In the genomic region with DNA sequence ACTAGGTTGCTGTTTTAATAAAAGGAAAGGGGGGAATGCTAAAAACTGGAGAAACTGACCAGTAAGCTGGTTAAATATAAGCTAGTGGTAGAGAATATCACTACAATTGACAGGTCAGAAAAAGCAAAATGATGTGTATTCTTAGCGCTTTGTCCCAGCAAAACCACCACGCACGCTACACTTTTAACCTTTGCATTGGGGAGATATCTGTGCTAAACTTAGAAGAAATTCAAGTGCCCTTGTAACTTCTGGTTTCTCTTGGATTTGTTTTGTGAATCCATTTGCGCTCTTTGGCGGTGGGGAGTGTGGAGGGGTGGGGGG, we compare ENCODE assay signal across 2 cellular contexts.
TF ChIP-seq lines count a peak whose summit lies in the region.

No MANE protein-coding gene starts in this region.

TF ChIP-seq in SK-N-SH, 30 proteins besides CTCF, POLR2A, EP300 and RAD21:
- TF ChIP-seq, protein P1, sequence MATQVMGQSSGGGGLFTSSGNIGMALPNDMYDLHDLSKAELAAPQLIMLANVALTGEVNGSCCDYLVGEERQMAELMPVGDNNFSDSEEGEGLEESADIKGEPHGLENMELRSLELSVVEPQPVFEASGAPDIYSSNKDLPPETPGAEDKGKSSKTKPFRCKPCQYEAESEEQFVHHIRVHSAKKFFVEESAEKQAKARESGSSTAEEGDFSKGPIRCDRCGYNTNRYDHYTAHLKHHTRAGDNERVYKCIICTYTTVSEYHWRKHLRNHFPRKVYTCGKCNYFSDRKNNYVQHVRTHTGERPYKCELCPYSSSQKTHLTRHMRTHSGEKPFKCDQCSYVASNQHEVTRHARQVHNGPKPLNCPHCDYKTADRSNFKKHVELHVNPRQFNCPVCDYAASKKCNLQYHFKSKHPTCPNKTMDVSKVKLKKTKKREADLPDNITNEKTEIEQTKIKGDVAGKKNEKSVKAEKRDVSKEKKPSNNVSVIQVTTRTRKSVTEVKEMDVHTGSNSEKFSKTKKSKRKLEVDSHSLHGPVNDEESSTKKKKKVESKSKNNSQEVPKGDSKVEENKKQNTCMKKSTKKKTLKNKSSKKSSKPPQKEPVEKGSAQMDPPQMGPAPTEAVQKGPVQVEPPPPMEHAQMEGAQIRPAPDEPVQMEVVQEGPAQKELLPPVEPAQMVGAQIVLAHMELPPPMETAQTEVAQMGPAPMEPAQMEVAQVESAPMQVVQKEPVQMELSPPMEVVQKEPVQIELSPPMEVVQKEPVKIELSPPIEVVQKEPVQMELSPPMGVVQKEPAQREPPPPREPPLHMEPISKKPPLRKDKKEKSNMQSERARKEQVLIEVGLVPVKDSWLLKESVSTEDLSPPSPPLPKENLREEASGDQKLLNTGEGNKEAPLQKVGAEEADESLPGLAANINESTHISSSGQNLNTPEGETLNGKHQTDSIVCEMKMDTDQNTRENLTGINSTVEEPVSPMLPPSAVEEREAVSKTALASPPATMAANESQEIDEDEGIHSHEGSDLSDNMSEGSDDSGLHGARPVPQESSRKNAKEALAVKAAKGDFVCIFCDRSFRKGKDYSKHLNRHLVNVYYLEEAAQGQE (IDR thresholded peaks at IDR 0.05; ENCODE audit: low read depth, low read length), result no peak
- TF ChIP-seq RXRA (IDR thresholded peaks at IDR 0.05; ENCODE audit: borderline replicate concordance, low read depth) (no peak), NFIC (IDR thresholded peaks at IDR 0.05; ENCODE audit: borderline replicate concordance) (no peak), NRF1 (IDR thresholded peaks at IDR 0.05; ENCODE audit: low read depth, low read length) (no peak), FOXJ3 (CRISPR knock-in tag; IDR thresholded peaks at IDR 0.05) (no peak), TAF1 (IDR thresholded peaks at IDR 0.05; ENCODE audit: borderline replicate concordance, low read depth, low read length) (no peak), SMC3 (IDR thresholded peaks at IDR 0.05; ENCODE audit: low read depth, low read length) (no peak), POLR2AphosphoS5 (IDR thresholded peaks at IDR 0.05; ENCODE audit: low read depth, low read length) (no peak), MEF2A (IDR thresholded peaks at IDR 0.05; ENCODE audit: borderline replicate concordance, low read depth) (no peak), SIN3A (IDR thresholded peaks at IDR 0.05; ENCODE audit: borderline replicate concordance, low read depth, low read length) (no peak), FOXM1 (IDR thresholded peaks at IDR 0.05; ENCODE audit: low read depth) (no peak), ELF1 (IDR thresholded peaks at IDR 0.05) (no peak), RFX5 (IDR thresholded peaks at IDR 0.05; ENCODE audit: low read length) (no peak), YY1 (IDR thresholded peaks at IDR 0.05; ENCODE audit: low read depth) (no peak)
- TF ChIP-seq, protein P2, sequence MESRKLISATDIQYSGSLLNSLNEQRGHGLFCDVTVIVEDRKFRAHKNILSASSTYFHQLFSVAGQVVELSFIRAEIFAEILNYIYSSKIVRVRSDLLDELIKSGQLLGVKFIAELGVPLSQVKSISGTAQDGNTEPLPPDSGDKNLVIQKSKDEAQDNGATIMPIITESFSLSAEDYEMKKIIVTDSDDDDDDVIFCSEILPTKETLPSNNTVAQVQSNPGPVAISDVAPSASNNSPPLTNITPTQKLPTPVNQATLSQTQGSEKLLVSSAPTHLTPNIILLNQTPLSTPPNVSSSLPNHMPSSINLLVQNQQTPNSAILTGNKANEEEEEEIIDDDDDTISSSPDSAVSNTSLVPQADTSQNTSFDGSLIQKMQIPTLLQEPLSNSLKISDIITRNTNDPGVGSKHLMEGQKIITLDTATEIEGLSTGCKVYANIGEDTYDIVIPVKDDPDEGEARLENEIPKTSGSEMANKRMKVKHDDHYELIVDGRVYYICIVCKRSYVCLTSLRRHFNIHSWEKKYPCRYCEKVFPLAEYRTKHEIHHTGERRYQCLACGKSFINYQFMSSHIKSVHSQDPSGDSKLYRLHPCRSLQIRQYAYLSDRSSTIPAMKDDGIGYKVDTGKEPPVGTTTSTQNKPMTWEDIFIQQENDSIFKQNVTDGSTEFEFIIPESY (IDR thresholded peaks at IDR 0.05; ENCODE audit: borderline replicate concordance, low read depth), result no peak
- TF ChIP-seq, protein P3, sequence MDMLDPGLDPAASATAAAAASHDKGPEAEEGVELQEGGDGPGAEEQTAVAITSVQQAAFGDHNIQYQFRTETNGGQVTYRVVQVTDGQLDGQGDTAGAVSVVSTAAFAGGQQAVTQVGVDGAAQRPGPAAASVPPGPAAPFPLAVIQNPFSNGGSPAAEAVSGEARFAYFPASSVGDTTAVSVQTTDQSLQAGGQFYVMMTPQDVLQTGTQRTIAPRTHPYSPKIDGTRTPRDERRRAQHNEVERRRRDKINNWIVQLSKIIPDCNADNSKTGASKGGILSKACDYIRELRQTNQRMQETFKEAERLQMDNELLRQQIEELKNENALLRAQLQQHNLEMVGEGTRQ (IDR thresholded peaks at IDR 0.05; ENCODE audit: borderline replicate concordance, low read depth, low read length), result no peak
- TF ChIP-seq, protein P4, sequence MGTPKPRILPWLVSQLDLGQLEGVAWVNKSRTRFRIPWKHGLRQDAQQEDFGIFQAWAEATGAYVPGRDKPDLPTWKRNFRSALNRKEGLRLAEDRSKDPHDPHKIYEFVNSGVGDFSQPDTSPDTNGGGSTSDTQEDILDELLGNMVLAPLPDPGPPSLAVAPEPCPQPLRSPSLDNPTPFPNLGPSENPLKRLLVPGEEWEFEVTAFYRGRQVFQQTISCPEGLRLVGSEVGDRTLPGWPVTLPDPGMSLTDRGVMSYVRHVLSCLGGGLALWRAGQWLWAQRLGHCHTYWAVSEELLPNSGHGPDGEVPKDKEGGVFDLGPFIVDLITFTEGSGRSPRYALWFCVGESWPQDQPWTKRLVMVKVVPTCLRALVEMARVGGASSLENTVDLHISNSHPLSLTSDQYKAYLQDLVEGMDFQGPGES (IDR thresholded peaks at IDR 0.05; ENCODE audit: low read depth, low read length), result no peak
- TF ChIP-seq, protein P5, sequence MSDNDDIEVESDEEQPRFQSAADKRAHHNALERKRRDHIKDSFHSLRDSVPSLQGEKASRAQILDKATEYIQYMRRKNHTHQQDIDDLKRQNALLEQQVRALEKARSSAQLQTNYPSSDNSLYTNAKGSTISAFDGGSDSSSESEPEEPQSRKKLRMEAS (IDR thresholded peaks at IDR 0.05; ENCODE audit: low read depth), result no peak

TF ChIP-seq in SK-N-SH treated with all-trans-retinoic acid at 6 μM for 48 hours, 23 proteins besides CTCF, POLR2A, EP300 and RAD21 (continued from another document):
- TF ChIP-seq, protein P6, sequence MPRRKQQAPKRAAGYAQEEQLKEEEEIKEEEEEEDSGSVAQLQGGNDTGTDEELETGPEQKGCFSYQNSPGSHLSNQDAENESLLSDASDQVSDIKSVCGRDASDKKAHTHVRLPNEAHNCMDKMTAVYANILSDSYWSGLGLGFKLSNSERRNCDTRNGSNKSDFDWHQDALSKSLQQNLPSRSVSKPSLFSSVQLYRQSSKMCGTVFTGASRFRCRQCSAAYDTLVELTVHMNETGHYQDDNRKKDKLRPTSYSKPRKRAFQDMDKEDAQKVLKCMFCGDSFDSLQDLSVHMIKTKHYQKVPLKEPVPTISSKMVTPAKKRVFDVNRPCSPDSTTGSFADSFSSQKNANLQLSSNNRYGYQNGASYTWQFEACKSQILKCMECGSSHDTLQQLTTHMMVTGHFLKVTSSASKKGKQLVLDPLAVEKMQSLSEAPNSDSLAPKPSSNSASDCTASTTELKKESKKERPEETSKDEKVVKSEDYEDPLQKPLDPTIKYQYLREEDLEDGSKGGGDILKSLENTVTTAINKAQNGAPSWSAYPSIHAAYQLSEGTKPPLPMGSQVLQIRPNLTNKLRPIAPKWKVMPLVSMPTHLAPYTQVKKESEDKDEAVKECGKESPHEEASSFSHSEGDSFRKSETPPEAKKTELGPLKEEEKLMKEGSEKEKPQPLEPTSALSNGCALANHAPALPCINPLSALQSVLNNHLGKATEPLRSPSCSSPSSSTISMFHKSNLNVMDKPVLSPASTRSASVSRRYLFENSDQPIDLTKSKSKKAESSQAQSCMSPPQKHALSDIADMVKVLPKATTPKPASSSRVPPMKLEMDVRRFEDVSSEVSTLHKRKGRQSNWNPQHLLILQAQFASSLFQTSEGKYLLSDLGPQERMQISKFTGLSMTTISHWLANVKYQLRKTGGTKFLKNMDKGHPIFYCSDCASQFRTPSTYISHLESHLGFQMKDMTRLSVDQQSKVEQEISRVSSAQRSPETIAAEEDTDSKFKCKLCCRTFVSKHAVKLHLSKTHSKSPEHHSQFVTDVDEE (CRISPR knock-in tag; IDR thresholded peaks at IDR 0.05), result no peak
- TF ChIP-seq ZNF70 (CRISPR knock-in tag; IDR thresholded peaks at IDR 0.05), result no peak
- no peak for TF ChIP-seq CSDC2 (CRISPR knock-in tag; IDR thresholded peaks at IDR 0.05)
- TF ChIP-seq ISL1 (CRISPR knock-in tag; IDR thresholded peaks at IDR 0.05), result no peak
- no peak for TF ChIP-seq ZNF8 (CRISPR knock-in tag; IDR thresholded peaks at IDR 0.05)
- TF ChIP-seq ZNF565 (CRISPR knock-in tag; conservative IDR thresholded peaks at IDR 0.05; ENCODE audit: low read depth), result no peak
- TF ChIP-seq ESRRG (CRISPR knock-in tag; IDR thresholded peaks at IDR 0.05), result no peak
